In genomic region chr12:123767613-123768012, GRCh38 we compare ENCODE assay signal across 9 cellular contexts. TPM values are rescaled to one million over a fixed set of nuclear protein-coding genes. Genes with fewer than 3 reads are reported as not detected.
DNase-seq lines count a peak whose midpoint lies in the region; ATAC-seq and TF ChIP-seq lines count a peak whose summit lies in the region.
"Had no signal": no experiment of that assay in that cellular context is flagged by ENCODE, and none has a peak within 500 bp of the region (broad histone marks: within the 10 kb centered on the region; RNA-seq: fewer than 3 reads in every experiment).

No MANE protein-coding gene starts in this region.

- H3K4me3 Mint-ChIP-seq in activated naive CD4-positive, alpha-beta T cell treated with anti-CD3 and anti-CD28 coated beads for 36 hours = no peak overlapping the region
- no peak overlapping the region for H3K4me3 Mint-ChIP-seq in stimulated activated naive B cell treated with anti-CD40 and anti-IgM and Interleukin-4, amounts not matched to agents 10 μg/mL and 1 μg/mL and 100 μg/mL, for 72 hours
- no peak overlapping the region for H3K4me3 Mint-ChIP-seq in nephron progenitor cell

- peak; percentile 92 for ATAC-seq in HG02759 (IDR thresholded peaks at IDR 0.05; ENCODE audit: unreplicated experiment)
- ATAC-seq in stimulated activated naive B cell treated with anti-CD40 and anti-IgM and Interleukin-4, amounts not matched to agents 10 μg/mL and 1 μg/mL and 100 μg/mL, for 72 hours (replicated peaks) = peak; percentile 91 to 92
- ATAC-seq in HG02840 (IDR thresholded peaks at IDR 0.05; ENCODE audit: low FRiP score, unreplicated experiment) = no peak

- intact Hi-C loops in activated naive CD4-positive, alpha-beta T cell treated with anti-CD3 and anti-CD28 coated beads for 36 hours (cut with micrococcal nuclease) = loop anchor here (10.0 kb wide), 1 partner anchor 133 kb away; the partner anchor contains the start of genes EIF2B1 and GTF2H3

- H3K9me3 Mint-ChIP-seq in activated naive CD4-positive, alpha-beta T cell treated with anti-CD3 and anti-CD28 coated beads for 36 hours = no peaks in the 10 kb centered on the region
- no peaks in the 10 kb centered on the region for H3K9me3 Mint-ChIP-seq in stimulated activated naive B cell treated with anti-CD40 and anti-IgM and Interleukin-4, amounts not matched to agents 10 μg/mL and 1 μg/mL and 100 μg/mL, for 72 hours
- no peaks in the 10 kb centered on the region for H3K9me3 Mint-ChIP-seq in nephron progenitor cell

- no peaks in the 10 kb centered on the region for H3K36me3 Mint-ChIP-seq in activated naive CD4-positive, alpha-beta T cell treated with anti-CD3 and anti-CD28 coated beads for 36 hours (ENCODE audit: low read depth)
- no peaks in the 10 kb centered on the region for H3K36me3 Mint-ChIP-seq in stimulated activated naive B cell treated with anti-CD40 and anti-IgM and Interleukin-4, amounts not matched to agents 10 μg/mL and 1 μg/mL and 100 μg/mL, for 72 hours
- no peaks in the 10 kb centered on the region for H3K36me3 Mint-ChIP-seq in nephron progenitor cell (ENCODE audit: low read depth)

- TF ChIP-seq CTCF in nephron progenitor cell (IDR thresholded peaks at IDR 0.05) = no peak

- peaks cover 5% of the 10 kb centered on the region for H3K27me3 Mint-ChIP-seq in activated naive CD4-positive, alpha-beta T cell treated with anti-CD3 and anti-CD28 coated beads for 36 hours (ENCODE audit: low read depth)
- no peaks in the 10 kb centered on the region for H3K27me3 Mint-ChIP-seq in stimulated activated naive B cell treated with anti-CD40 and anti-IgM and Interleukin-4, amounts not matched to agents 10 μg/mL and 1 μg/mL and 100 μg/mL, for 72 hours
- peaks cover 36% of the 10 kb centered on the region for H3K27me3 Mint-ChIP-seq in nephron progenitor cell (ENCODE audit: low read depth, poor library complexity)

- CTCF ChIA-PET in activated naive CD4-positive, alpha-beta T cell treated with anti-CD3 and anti-CD28 coated beads for 36 hours (lab: Charles Lee) = no interaction called here

- H3K4me1 Mint-ChIP-seq in activated naive CD4-positive, alpha-beta T cell treated with anti-CD3 and anti-CD28 coated beads for 36 hours (ENCODE audit: low read depth) = peaks cover 3% of the 10 kb centered on the region
- peaks cover 8 to 16% of the 10 kb centered on the region in 2 donors for H3K4me1 Mint-ChIP-seq in stimulated activated naive B cell treated with anti-CD40 and anti-IgM and Interleukin-4, amounts not matched to agents 10 μg/mL and 1 μg/mL and 100 μg/mL, for 72 hours
- H3K4me1 Mint-ChIP-seq in nephron progenitor cell = no peaks in the 10 kb centered on the region

- no peak overlapping the region for H3K27ac Mint-ChIP-seq in activated naive CD4-positive, alpha-beta T cell treated with anti-CD3 and anti-CD28 coated beads for 36 hours
- H3K27ac Mint-ChIP-seq in stimulated activated naive B cell treated with anti-CD40 and anti-IgM and Interleukin-4, amounts not matched to agents 10 μg/mL and 1 μg/mL and 100 μg/mL, for 72 hours = no peak overlapping the region
- no peak overlapping the region for H3K27ac Mint-ChIP-seq in nephron progenitor cell

- peak; percentile 30 for DNase-seq in activated naive CD4-positive, alpha-beta T cell treated with anti-CD3 and anti-CD28 coated beads for 36 hours
- no peak for DNase-seq in activated naive CD4-positive, alpha-beta T cell treated with anti-CD3 and anti-CD28 coated beads, Interleukin-2, amount 50 U/mL, for 16 hours
- DNase-seq in NOMO-1 treated with DMSO at 0.1 percent for 48 hours (lab: John Stamatoyannopoulos, UW; ENCODE audit: unreplicated experiment) (peak; percentile 54), nephron progenitor cell (no peak), NCI-H1092 treated with DMSO at 0.1 percent for 48 hours (lab: John Stamatoyannopoulos, UW) (no peak)
- peak; percentile 13 for DNase-seq in stimulated activated naive B cell treated with anti-CD40 and anti-IgM and Interleukin-4, amounts not matched to agents 10 μg/mL and 1 μg/mL and 100 μg/mL, for 72 hours
- DNase-seq: activated T-cell treated with anti-CD3 and anti-CD28 coated beads for 4 hours had no signal

RNA-seq across cellular contexts. Expression of gene DNAH10, which starts 5.5 kb away (rescaled TPM):
- under 1 TPM; 0.05 TPM for total RNA-seq in activated naive CD4-positive, alpha-beta T cell treated with anti-CD3 and anti-CD28 coated beads for 36 hours

RNA-seq across cellular contexts. Expression of gene ATP6V0A2, which starts 55.5 kb away (rescaled TPM):
- 10 to 100 TPM; 24.5 to 26.4 TPM for total RNA-seq in activated naive CD4-positive, alpha-beta T cell treated with anti-CD3 and anti-CD28 coated beads for 36 hours

Comparison
In these comparisons a context has a peak if more than half of its experiments do, and no peak if none do; other contexts are left out.
1. DNase-seq: peak in activated naive CD4-positive, alpha-beta T cell treated with anti-CD3 and anti-CD28 coated beads for 36 hours (single experiment), NOMO-1 treated with DMSO at 0.1 percent for 48 hours (single experiment) and stimulated activated naive B cell treated with anti-CD40 and anti-IgM and Interleukin-4, amounts not matched to agents 10 μg/mL and 1 μg/mL and 100 μg/mL, for 72 hours (single experiment); none in activated naive CD4-positive, alpha-beta T cell treated with anti-CD3 and anti-CD28 coated beads, Interleukin-2, amount 50 U/mL, for 16 hours (single experiment), nephron progenitor cell (single experiment) and NCI-H1092 treated with DMSO at 0.1 percent for 48 hours (single experiment).